1 cellular context compared by ENCODE assay signal in the genomic region with DNA sequence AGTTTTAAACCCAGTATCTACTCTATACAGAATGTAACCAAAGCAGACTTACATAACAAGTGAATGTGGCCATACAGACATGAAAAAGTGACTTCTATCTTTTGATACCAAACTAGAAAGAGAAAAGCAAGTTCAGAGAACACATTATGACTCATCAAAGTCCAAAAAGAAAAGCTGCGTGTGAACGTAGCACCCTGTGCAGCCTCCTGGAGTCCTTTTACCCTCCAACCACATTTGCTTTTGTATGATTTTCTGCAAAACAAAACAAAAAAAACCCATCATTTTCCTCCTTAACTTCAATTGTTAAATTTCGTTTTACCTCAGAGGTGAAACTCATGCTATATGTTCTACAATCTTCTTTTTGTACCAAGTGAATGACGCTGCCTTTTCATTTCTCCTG.
TF ChIP-seq lines count a peak whose summit lies in the region.

No MANE protein-coding gene starts in this region.

TF ChIP-seq in K562, 482 proteins besides CTCF, POLR2A, EP300 and RAD21 (continued from another document and continues in another):
- peak; percentile 23; the same call in 1 of the 2 replicates for TF ChIP-seq CBFA2T3 (IDR thresholded peaks at IDR 0.05)
- no peak for TF ChIP-seq ARID3B (CRISPR knock-in tag; IDR thresholded peaks at IDR 0.05; ENCODE audit: borderline replicate concordance)
- TF ChIP-seq SOX6 (IDR thresholded peaks at IDR 0.05), result no peak
- no peak for TF ChIP-seq ZBTB43 (CRISPR knock-in tag; IDR thresholded peaks at IDR 0.05)
- TF ChIP-seq, protein P1, sequence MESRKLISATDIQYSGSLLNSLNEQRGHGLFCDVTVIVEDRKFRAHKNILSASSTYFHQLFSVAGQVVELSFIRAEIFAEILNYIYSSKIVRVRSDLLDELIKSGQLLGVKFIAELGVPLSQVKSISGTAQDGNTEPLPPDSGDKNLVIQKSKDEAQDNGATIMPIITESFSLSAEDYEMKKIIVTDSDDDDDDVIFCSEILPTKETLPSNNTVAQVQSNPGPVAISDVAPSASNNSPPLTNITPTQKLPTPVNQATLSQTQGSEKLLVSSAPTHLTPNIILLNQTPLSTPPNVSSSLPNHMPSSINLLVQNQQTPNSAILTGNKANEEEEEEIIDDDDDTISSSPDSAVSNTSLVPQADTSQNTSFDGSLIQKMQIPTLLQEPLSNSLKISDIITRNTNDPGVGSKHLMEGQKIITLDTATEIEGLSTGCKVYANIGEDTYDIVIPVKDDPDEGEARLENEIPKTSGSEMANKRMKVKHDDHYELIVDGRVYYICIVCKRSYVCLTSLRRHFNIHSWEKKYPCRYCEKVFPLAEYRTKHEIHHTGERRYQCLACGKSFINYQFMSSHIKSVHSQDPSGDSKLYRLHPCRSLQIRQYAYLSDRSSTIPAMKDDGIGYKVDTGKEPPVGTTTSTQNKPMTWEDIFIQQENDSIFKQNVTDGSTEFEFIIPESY (CRISPR knock-in tag; IDR thresholded peaks at IDR 0.05), result no peak
- no peak for TF ChIP-seq MCM2 (IDR thresholded peaks at IDR 0.05; ENCODE audit: low read depth)
- TF ChIP-seq ETS2 (tag; IDR thresholded peaks at IDR 0.05; ENCODE audit: borderline replicate concordance, poor library complexity, severe bottlenecking), result no peak
- TF ChIP-seq NEUROD1 (IDR thresholded peaks at IDR 0.05; ENCODE audit: borderline replicate concordance, low read depth, low read length, partially characterized antibody), result no peak
- TF ChIP-seq MAZ (CRISPR knock-in tag; conservative IDR thresholded peaks at IDR 0.05 in 1 of 2, IDR thresholded peaks at IDR 0.05 in 1 of 2), result no peak
- no peak for TF ChIP-seq GTF2B (IDR thresholded peaks at IDR 0.05; ENCODE audit: extremely low read depth, insufficient read length)
- TF ChIP-seq RBM15 (IDR thresholded peaks at IDR 0.05; ENCODE audit: insufficient read depth, low read length), result no peak
- TF ChIP-seq, protein P2, sequence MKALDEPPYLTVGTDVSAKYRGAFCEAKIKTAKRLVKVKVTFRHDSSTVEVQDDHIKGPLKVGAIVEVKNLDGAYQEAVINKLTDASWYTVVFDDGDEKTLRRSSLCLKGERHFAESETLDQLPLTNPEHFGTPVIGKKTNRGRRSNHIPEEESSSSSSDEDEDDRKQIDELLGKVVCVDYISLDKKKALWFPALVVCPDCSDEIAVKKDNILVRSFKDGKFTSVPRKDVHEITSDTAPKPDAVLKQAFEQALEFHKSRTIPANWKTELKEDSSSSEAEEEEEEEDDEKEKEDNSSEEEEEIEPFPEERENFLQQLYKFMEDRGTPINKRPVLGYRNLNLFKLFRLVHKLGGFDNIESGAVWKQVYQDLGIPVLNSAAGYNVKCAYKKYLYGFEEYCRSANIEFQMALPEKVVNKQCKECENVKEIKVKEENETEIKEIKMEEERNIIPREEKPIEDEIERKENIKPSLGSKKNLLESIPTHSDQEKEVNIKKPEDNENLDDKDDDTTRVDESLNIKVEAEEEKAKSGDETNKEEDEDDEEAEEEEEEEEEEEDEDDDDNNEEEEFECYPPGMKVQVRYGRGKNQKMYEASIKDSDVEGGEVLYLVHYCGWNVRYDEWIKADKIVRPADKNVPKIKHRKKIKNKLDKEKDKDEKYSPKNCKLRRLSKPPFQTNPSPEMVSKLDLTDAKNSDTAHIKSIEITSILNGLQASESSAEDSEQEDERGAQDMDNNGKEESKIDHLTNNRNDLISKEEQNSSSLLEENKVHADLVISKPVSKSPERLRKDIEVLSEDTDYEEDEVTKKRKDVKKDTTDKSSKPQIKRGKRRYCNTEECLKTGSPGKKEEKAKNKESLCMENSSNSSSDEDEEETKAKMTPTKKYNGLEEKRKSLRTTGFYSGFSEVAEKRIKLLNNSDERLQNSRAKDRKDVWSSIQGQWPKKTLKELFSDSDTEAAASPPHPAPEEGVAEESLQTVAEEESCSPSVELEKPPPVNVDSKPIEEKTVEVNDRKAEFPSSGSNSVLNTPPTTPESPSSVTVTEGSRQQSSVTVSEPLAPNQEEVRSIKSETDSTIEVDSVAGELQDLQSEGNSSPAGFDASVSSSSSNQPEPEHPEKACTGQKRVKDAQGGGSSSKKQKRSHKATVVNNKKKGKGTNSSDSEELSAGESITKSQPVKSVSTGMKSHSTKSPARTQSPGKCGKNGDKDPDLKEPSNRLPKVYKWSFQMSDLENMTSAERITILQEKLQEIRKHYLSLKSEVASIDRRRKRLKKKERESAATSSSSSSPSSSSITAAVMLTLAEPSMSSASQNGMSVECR (CRISPR knock-in tag; IDR thresholded peaks at IDR 0.05), result no peak
- TF ChIP-seq ZNF76 (CRISPR knock-in tag; IDR thresholded peaks at IDR 0.05; ENCODE audit: borderline replicate concordance), result no peak
- no peak for TF ChIP-seq TAF15 (IDR thresholded peaks at IDR 0.05; ENCODE audit: low read depth, low read length)
- no peak for TF ChIP-seq ELF2 (CRISPR knock-in tag; IDR thresholded peaks at IDR 0.05)
- 0 out of 2 replicates have a peak, but pooled peaks have one; percentile 29 for TF ChIP-seq DPF2 (IDR thresholded peaks at IDR 0.05)
- TF ChIP-seq ZNF79 (CRISPR knock-in tag; IDR thresholded peaks at IDR 0.05; ENCODE audit: low read depth), result no peak
- no peak for TF ChIP-seq ZNF518B (CRISPR knock-in tag; IDR thresholded peaks at IDR 0.05)
- TF ChIP-seq, protein P3, sequence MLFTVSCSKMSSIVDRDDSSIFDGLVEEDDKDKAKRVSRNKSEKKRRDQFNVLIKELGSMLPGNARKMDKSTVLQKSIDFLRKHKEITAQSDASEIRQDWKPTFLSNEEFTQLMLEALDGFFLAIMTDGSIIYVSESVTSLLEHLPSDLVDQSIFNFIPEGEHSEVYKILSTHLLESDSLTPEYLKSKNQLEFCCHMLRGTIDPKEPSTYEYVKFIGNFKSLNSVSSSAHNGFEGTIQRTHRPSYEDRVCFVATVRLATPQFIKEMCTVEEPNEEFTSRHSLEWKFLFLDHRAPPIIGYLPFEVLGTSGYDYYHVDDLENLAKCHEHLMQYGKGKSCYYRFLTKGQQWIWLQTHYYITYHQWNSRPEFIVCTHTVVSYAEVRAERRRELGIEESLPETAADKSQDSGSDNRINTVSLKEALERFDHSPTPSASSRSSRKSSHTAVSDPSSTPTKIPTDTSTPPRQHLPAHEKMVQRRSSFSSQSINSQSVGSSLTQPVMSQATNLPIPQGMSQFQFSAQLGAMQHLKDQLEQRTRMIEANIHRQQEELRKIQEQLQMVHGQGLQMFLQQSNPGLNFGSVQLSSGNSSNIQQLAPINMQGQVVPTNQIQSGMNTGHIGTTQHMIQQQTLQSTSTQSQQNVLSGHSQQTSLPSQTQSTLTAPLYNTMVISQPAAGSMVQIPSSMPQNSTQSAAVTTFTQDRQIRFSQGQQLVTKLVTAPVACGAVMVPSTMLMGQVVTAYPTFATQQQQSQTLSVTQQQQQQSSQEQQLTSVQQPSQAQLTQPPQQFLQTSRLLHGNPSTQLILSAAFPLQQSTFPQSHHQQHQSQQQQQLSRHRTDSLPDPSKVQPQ (CRISPR knock-in tag; IDR thresholded peaks at IDR 0.05; ENCODE audit: borderline replicate concordance), result no peak
- TF ChIP-seq, protein P4, sequence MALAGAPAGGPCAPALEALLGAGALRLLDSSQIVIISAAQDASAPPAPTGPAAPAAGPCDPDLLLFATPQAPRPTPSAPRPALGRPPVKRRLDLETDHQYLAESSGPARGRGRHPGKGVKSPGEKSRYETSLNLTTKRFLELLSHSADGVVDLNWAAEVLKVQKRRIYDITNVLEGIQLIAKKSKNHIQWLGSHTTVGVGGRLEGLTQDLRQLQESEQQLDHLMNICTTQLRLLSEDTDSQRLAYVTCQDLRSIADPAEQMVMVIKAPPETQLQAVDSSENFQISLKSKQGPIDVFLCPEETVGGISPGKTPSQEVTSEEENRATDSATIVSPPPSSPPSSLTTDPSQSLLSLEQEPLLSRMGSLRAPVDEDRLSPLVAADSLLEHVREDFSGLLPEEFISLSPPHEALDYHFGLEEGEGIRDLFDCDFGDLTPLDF (CRISPR knock-in tag; IDR thresholded peaks at IDR 0.05), result no peak
- TF ChIP-seq, protein P5, sequence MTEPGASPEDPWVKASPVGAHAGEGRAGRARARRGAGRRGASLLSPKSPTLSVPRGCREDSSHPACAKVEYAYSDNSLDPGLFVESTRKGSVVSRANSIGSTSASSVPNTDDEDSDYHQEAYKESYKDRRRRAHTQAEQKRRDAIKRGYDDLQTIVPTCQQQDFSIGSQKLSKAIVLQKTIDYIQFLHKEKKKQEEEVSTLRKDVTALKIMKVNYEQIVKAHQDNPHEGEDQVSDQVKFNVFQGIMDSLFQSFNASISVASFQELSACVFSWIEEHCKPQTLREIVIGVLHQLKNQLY (CRISPR knock-in tag; conservative IDR thresholded peaks at IDR 0.05), result no peak
- no peak for TF ChIP-seq ZBED1 (IDR thresholded peaks at IDR 0.05)
- TF ChIP-seq, protein P6, sequence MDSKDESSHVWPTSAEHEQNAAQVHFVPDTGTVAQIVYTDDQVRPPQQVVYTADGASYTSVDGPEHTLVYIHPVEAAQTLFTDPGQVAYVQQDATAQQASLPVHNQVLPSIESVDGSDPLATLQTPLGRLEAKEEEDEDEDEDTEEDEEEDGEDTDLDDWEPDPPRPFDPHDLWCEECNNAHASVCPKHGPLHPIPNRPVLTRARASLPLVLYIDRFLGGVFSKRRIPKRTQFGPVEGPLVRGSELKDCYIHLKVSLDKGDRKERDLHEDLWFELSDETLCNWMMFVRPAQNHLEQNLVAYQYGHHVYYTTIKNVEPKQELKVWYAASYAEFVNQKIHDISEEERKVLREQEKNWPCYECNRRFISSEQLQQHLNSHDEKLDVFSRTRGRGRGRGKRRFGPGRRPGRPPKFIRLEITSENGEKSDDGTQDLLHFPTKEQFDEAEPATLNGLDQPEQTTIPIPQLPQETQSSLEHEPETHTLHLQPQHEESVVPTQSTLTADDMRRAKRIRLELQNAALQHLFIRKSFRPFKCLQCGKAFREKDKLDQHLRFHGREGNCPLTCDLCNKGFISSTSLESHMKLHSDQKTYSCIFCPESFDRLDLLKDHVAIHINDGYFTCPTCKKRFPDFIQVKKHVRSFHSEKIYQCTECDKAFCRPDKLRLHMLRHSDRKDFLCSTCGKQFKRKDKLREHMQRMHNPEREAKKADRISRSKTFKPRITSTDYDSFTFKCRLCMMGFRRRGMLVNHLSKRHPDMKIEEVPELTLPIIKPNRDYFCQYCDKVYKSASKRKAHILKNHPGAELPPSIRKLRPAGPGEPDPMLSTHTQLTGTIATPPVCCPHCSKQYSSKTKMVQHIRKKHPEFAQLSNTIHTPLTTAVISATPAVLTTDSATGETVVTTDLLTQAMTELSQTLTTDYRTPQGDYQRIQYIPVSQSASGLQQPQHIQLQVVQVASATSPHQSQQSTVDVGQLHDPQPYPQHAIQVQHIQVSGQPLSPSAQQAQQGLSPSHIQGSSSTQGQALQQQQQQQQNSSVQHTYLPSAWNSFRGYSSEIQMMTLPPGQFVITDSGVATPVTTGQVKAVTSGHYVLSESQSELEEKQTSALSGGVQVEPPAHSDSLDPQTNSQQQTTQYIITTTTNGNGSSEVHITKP (IDR thresholded peaks at IDR 0.05; ENCODE audit: partially characterized antibody), result no peak
- TF ChIP-seq MYBL2 (IDR thresholded peaks at IDR 0.05; ENCODE audit: low read depth), result no peak
- TF ChIP-seq MYBL2 (CRISPR knock-in tag; IDR thresholded peaks at IDR 0.05; ENCODE audit: borderline replicate concordance), result no peak
- no peak for TF ChIP-seq HDAC2 (IDR thresholded peaks at IDR 0.05)
- no peak for TF ChIP-seq NR1H2 (CRISPR knock-in tag; IDR thresholded peaks at IDR 0.05)
